8 cellular contexts compared by ENCODE assay signal in the genomic region with DNA sequence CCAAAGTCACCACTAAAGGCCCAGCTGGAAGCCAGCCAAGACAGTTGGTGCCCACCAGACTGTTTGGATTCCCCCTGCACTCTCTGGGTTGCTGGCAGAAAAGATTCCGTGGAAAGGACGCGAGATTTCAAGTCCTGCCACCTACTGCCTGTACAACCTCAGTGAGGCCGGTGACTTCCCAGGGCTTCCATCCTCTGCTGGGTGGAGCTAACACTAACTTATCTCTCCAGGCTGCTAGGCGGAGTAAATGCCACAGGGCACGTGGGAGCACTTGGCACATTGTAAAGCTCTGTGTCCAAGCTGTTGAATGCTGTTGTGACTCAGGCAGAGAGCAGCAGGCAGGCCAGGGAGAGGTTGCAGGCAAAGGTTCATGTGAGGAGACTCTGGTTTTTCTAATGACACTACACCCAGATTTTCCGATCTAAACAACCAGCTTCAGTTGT. TPM values are rescaled to one million over a fixed set of nuclear protein-coding genes. Genes with fewer than 3 reads are reported as not detected.
DNase-seq lines count a peak whose midpoint lies in the region; ATAC-seq and FAIRE-seq lines count a peak whose summit lies in the region.

No MANE protein-coding gene starts in this region.

- H3K4me1 Mint-ChIP-seq in activated naive CD4-positive, alpha-beta T cell treated with anti-CD3 and anti-CD28 coated beads, Interleukin-2, amount 10 ng/mL, durations not matched to agents 7 days and 5 days = no peaks in the 10 kb centered on the region

- H3K9me3 Mint-ChIP-seq in activated naive CD4-positive, alpha-beta T cell treated with anti-CD3 and anti-CD28 coated beads, Interleukin-2, amount 10 ng/mL, durations not matched to agents 7 days and 5 days = no peaks in the 10 kb centered on the region

- no peak overlapping the region for H3K27ac Mint-ChIP-seq in activated naive CD4-positive, alpha-beta T cell treated with anti-CD3 and anti-CD28 coated beads, Interleukin-2, amount 10 ng/mL, durations not matched to agents 7 days and 5 days

- peaks cover 6% of the 10 kb centered on the region for H3K27me3 Mint-ChIP-seq in activated naive CD4-positive, alpha-beta T cell treated with anti-CD3 and anti-CD28 coated beads, Interleukin-2, amount 10 ng/mL, durations not matched to agents 7 days and 5 days

- H3K36me3 Mint-ChIP-seq in activated naive CD4-positive, alpha-beta T cell treated with anti-CD3 and anti-CD28 coated beads, Interleukin-2, amount 10 ng/mL, durations not matched to agents 7 days and 5 days = no peaks in the 10 kb centered on the region

- peak; percentile 69 for FAIRE-seq in colon (lab: Jason Lieb, UNC)

- H3K4me3 Mint-ChIP-seq in activated naive CD4-positive, alpha-beta T cell treated with anti-CD3 and anti-CD28 coated beads, Interleukin-2, amount 10 ng/mL, durations not matched to agents 7 days and 5 days = no peak overlapping the region

- CTCF ChIA-PET in activated naive CD4-positive, alpha-beta T cell treated with anti-CD3 and anti-CD28 coated beads, Interleukin-2, amount 10 ng/mL, durations not matched to agents 7 days and 5 days (lab: Charles Lee) = no interaction called here

- ATAC-seq in HG03571 (IDR thresholded peaks at IDR 0.05; ENCODE audit: unreplicated experiment) = no peak
- no peak for ATAC-seq in GM21515 (IDR thresholded peaks at IDR 0.05; ENCODE audit: unreplicated experiment)

- peak; percentile 99 for DNase-seq in DMS53 (lab: John Stamatoyannopoulos, UW)
- peak; percentile 89 for DNase-seq in NCI-H2196 treated with DMSO at 0.1 percent for 48 hours (lab: John Stamatoyannopoulos, UW; ENCODE audit: unreplicated experiment)
- DNase-seq in lung microvascular endothelial cell (ENCODE audit: low read depth in 2 of 2) = peak; percentile 80 to 87
- DNase-seq in activated naive CD4-positive, alpha-beta T cell treated with anti-CD3 and anti-CD28 coated beads, Interleukin-2, amount 10 ng/mL, durations not matched to agents 7 days and 5 days = no peak
- DNase-seq in SKM-1 treated with dmso at 0.1 percent for 144 hours (lab: John Stamatoyannopoulos, UW; ENCODE audit: unreplicated experiment) = no peak

RNA-seq across cellular contexts. Expression of a gene that starts 50.9 kb away (rescaled TPM):
- 0.65 and 4.4 TPM in 2 replicates for total RNA-seq in lung microvascular endothelial cell

Comparison
In these comparisons a context has a peak if more than half of its experiments do, and no peak if none do; other contexts are left out.
1. DNase-seq: peak in DMS53 (single experiment), NCI-H2196 treated with DMSO at 0.1 percent for 48 hours (single experiment) and lung microvascular endothelial cell (2 of 2); none in activated naive CD4-positive, alpha-beta T cell treated with anti-CD3 and anti-CD28 coated beads, Interleukin-2, amount 10 ng/mL, durations not matched to agents 7 days and 5 days (single experiment) and SKM-1 treated with dmso at 0.1 percent for 144 hours (single experiment).